Comparison of ENCODE assay signal across 23 cellular contexts in the genomic region with DNA sequence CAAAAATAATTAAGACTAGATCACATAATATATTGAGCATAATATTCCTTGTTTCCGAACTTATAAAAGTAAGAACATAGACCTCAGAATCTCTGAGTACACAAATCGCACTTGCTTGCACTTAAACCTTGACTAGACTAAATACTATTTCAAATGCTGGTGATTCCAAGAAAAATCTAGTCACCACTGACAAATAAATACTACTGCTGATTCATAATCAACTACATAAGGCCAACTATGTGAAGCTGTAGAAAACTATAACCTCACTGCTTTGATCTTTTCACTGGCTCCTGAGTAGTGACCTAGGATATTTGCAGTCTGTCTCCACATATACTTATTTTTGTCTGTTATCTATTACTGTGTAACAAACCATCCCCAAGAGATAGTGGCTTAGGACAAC.
"Had no signal": no experiment of that assay in that cellular context is flagged by ENCODE, and none has a peak within 500 bp of the region (broad histone marks: within the 10 kb centered on the region; RNA-seq: fewer than 3 reads in every experiment).

No MANE protein-coding gene starts in this region.

- H3K9me3 ChIP-seq: adrenal gland, MG63 had no signal

- H3K4me1 Mint-ChIP-seq: activated naive CD8-positive, alpha-beta T cell treated with anti-CD3 and anti-CD28 coated beads, Interleukin-2, amount 10 ng/mL, durations not matched to agents 7 days and 5 days; brain; central memory CD8-positive, alpha-beta T cell had no signal

- H3K27ac ChIP-seq: adrenal gland had no signal

- ATAC-seq: activated CD8-positive, alpha-beta T cell treated with anti-CD3 and anti-CD28 coated beads, Interleukin-2, amount 10 ng/mL, durations not matched to agents 7 days and 5 days had no signal

- H3K27ac Mint-ChIP-seq: activated CD8-positive, alpha-beta T cell treated with anti-CD3 and anti-CD28 coated beads, Interleukin-2, amount 10 ng/mL, durations not matched to agents 7 days and 5 days; activated naive CD8-positive, alpha-beta T cell treated with anti-CD3 and anti-CD28 coated beads, Interleukin-2, amount 10 ng/mL, durations not matched to agents 7 days and 5 days; brain; T-helper 1 cell treated with Interleukin-12 subunit alpha and Interleukin-12 subunit beta and Interleukin-4 antibody, amounts not matched to agents 30 μg/mL and 1 μg/mL, for 36 hours had no signal

- H3K36me3 Mint-ChIP-seq: activated naive CD8-positive, alpha-beta T cell treated with anti-CD3 and anti-CD28 coated beads, Interleukin-2, amount 10 ng/mL, durations not matched to agents 7 days and 5 days; brain had no signal

- H3K4me1 ChIP-seq: adrenal gland had no signal

- FAIRE-seq: RCC 7860 had no signal

- DNase-seq: activated CD4-positive, alpha-beta T cell treated with anti-CD3 and anti-CD28 coated beads for 48 hours; activated CD4-positive, alpha-beta T cell treated with anti-CD3 and anti-CD28 coated beads, Interleukin-2, amount 50 U/mL, for 4 hours; activated CD4-positive, CD25-positive, alpha-beta regulatory T cell treated with anti-CD3 and anti-CD28 coated beads, Interleukin-2, amount 50 U/mL, for 72 hours; activated CD8-positive, alpha-beta memory T cell treated with anti-CD3 and anti-CD28 coated beads, Interleukin-2, amount 50 U/mL, for 48 hours; activated CD8-positive, alpha-beta T cell treated with anti-CD3 and anti-CD28 coated beads, Interleukin-2, amount 10 ng/mL, durations not matched to agents 7 days and 5 days; activated naive CD4-positive, alpha-beta T cell treated with anti-CD3 and anti-CD28 coated beads, Interleukin-2, amount 50 U/mL, for 16 hours; activated naive CD8-positive, alpha-beta T cell treated with anti-CD3 and anti-CD28 coated beads, Interleukin-2, amount 10 ng/mL, durations not matched to agents 7 days and 5 days; activated T-cell treated with anti-CD3 and anti-CD28 coated beads, Interleukin-2, amount 50 U/mL, for 1 hour; adrenal gland; aorta; MG63; MV-4-11; NCI-H1105; NCI-H1436 treated with DMSO at 0.1 percent for 48 hours; NCI-H187 treated with DMSO at 0.1 percent for 48 hours; NCI-H2081 treated with DMSO at 0.1 percent for 48 hours; NCI-H446; NCI-H524; SHP77 treated with DMSO at 0.1 percent for 48 hours had no signal

- H3K27me3 ChIP-seq: adrenal gland, MG63 had no signal

- H3K36me3 ChIP-seq: adrenal gland, MG63 had no signal

- H3K27me3 Mint-ChIP-seq: activated naive CD8-positive, alpha-beta T cell treated with anti-CD3 and anti-CD28 coated beads, Interleukin-2, amount 10 ng/mL, durations not matched to agents 7 days and 5 days; brain; central memory CD8-positive, alpha-beta T cell had no signal

- H3K4me3 ChIP-seq: adrenal gland, MG63 had no signal

- H3K4me3 Mint-ChIP-seq: activated CD8-positive, alpha-beta T cell treated with anti-CD3 and anti-CD28 coated beads, Interleukin-2, amount 10 ng/mL, durations not matched to agents 7 days and 5 days; activated naive CD8-positive, alpha-beta T cell treated with anti-CD3 and anti-CD28 coated beads, Interleukin-2, amount 10 ng/mL, durations not matched to agents 7 days and 5 days; brain; central memory CD8-positive, alpha-beta T cell; T-helper 1 cell treated with Interleukin-12 subunit alpha and Interleukin-12 subunit beta and Interleukin-4 antibody, amounts not matched to agents 30 μg/mL and 1 μg/mL, for 36 hours had no signal
